In the genomic region with DNA sequence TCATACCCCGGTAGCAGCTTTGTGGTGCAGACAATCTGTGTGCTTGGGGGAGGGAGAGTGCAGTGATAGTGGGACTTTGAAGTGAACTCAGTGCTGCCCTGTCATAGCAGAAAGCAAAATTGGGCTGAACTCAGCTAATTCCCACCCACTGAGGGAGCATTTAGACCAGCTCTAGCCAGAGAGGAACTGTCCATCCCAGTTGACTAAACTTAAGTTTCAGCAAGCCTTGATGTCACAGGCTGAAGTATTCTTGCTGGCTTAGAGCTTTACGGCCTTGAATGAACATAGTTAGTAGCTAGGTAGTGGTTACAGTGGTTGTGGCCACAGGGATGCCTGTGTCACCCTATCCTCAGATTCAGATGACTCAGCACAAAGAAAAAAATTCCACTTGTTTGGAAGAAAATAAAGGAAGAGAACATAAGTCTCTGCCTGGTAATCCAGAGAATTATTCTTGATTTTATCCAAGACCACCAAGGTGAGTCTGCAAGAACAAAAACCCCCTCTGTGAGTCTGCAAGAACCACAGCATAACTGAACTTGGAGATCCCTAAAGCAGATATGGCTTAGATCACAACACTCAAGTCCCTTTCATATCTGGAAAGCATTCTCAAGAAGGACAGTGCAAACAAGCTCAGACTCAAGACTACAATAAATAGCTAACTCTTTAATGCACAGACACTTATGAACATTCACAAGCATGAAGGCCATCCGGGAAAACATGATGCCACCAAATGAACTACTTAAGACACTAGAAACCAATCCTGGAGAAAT, we compare ENCODE assay signal across 12 cellular contexts. TPM values are rescaled to one million over a fixed set of nuclear protein-coding genes. Genes with fewer than 3 reads are reported as not detected.
DNase-seq lines count a peak whose midpoint lies in the region; ATAC-seq, FAIRE-seq and TF ChIP-seq lines count a peak whose summit lies in the region.
"Had no signal": no experiment of that assay in that cellular context is flagged by ENCODE, and none has a peak within 500 bp of the region (broad histone marks: within the 10 kb centered on the region; RNA-seq: fewer than 3 reads in every experiment).

No MANE protein-coding gene starts in this region.

- H3K4me3 ChIP-seq in astrocyte (ENCODE audit: insufficient read depth, low read depth, low read length) = no peak overlapping the region
- H3K4me3 ChIP-seq in thyroid gland (replicated peaks in 1 of 3) = no peak overlapping the region

- peaks cover 9% of the 10 kb centered on the region for H3K4me1 Mint-ChIP-seq in astrocyte (ENCODE audit: low read depth, unreplicated experiment)
- H3K4me1 Mint-ChIP-seq in activated CD4-positive, alpha-beta T cell treated with anti-CD3 and anti-CD28 coated beads, Interleukin-2, amount 10 ng/mL, durations not matched to agents 7 days and 5 days = no peaks in the 10 kb centered on the region
- H3K4me1 Mint-ChIP-seq: activated CD4-positive, alpha-beta memory T cell treated with anti-CD3 and anti-CD28 coated beads, Interleukin-2, amount 10 ng/mL, durations not matched to agents 7 days and 5 days; naive thymus-derived CD8-positive, alpha-beta T cell; T-helper 17 cell had no signal

- H2AFZ ChIP-seq in astrocyte (ENCODE audit: low read depth, low read length) = peak overlapping the region; percentile 20

- H3K9me3 ChIP-seq in astrocyte (ENCODE audit: insufficient read depth, low read depth, low read length) = peaks cover 3% of the 10 kb centered on the region
- H3K9me3 ChIP-seq in thyroid gland = no peaks in the 10 kb centered on the region

- peaks cover 10% of the 10 kb centered on the region for H3K4me1 ChIP-seq in astrocyte (ENCODE audit: insufficient read depth, low read length)
- peaks cover 9 to 10% of the 10 kb centered on the region in 2 donors for H3K4me1 ChIP-seq in thyroid gland

- no peaks in the 10 kb centered on the region for H4K20me1 ChIP-seq in astrocyte (ENCODE audit: insufficient read depth, low read length)

- peak overlapping the region; percentile 29 for H3K9ac ChIP-seq in astrocyte (ENCODE audit: low read length)

- CTCF ChIA-PET in activated CD4-positive, alpha-beta T cell treated with anti-CD3 and anti-CD28 coated beads, Interleukin-2, amount 10 ng/mL, durations not matched to agents 7 days and 5 days (lab: Charles Lee) = interaction anchor here (0.6 to 1.5 kb wide), 2 partner anchors 11 to 247 kb away, joined by 3 to 4 read pairs; no protein-coding TSS in a partner anchor

- POLR2A ChIA-PET in activated CD4-positive, alpha-beta T cell treated with anti-CD3 and anti-CD28 coated beads, Interleukin-2, amount 10 ng/mL, durations not matched to agents 7 days and 5 days (lab: Charles Lee) = no interaction called here

- H3K27me3 ChIP-seq in astrocyte (ENCODE audit: insufficient read depth, low read length) (no peaks in the 10 kb centered on the region), thyroid gland (no peaks in the 10 kb centered on the region)

- FAIRE-seq in astrocyte (lab: Jason Lieb, UNC) = peak; percentile 85

- peak overlapping the region; percentile 58 for H3K27ac ChIP-seq in astrocyte (ENCODE audit: low read depth, low read length)
- peak overlapping the region in 2 of 3 donors; percentile 48 to 60 for H3K27ac ChIP-seq in thyroid gland

- no peaks in the 10 kb centered on the region for H3K36me3 Mint-ChIP-seq in astrocyte (ENCODE audit: low read depth, unreplicated experiment)
- H3K36me3 Mint-ChIP-seq in activated CD4-positive, alpha-beta T cell treated with anti-CD3 and anti-CD28 coated beads, Interleukin-2, amount 10 ng/mL, durations not matched to agents 7 days and 5 days (ENCODE audit: low read depth) = no peaks in the 10 kb centered on the region
- H3K36me3 Mint-ChIP-seq: activated naive CD8-positive, alpha-beta T cell had no signal

- no peaks in the 10 kb centered on the region for H3K79me2 ChIP-seq in astrocyte (ENCODE audit: insufficient read depth, low read length)

- no peak for TF ChIP-seq POLR2A in thyroid gland (IDR thresholded peaks at IDR 0.05)

- ATAC-seq in HG03571 (IDR thresholded peaks at IDR 0.05; ENCODE audit: unreplicated experiment) (no peak), HG03280 (IDR thresholded peaks at IDR 0.05; ENCODE audit: unreplicated experiment) (no peak)
- ATAC-seq: naive thymus-derived CD8-positive, alpha-beta T cell; T-helper 17 cell had no signal

- peak overlapping the region; percentile 50 for H3K4me3 Mint-ChIP-seq in astrocyte (ENCODE audit: unreplicated experiment)
- no peak overlapping the region for H3K4me3 Mint-ChIP-seq in activated CD4-positive, alpha-beta T cell treated with anti-CD3 and anti-CD28 coated beads, Interleukin-2, amount 10 ng/mL, durations not matched to agents 7 days and 5 days
- H3K4me3 Mint-ChIP-seq: activated CD4-positive, alpha-beta memory T cell treated with anti-CD3 and anti-CD28 coated beads, Interleukin-2, amount 10 ng/mL, durations not matched to agents 7 days and 5 days; activated naive CD8-positive, alpha-beta T cell; naive thymus-derived CD8-positive, alpha-beta T cell; T-helper 17 cell had no signal

- no peaks in the 10 kb centered on the region for H3K27me3 Mint-ChIP-seq in astrocyte (ENCODE audit: low read depth, unreplicated experiment)
- H3K27me3 Mint-ChIP-seq in activated CD4-positive, alpha-beta T cell treated with anti-CD3 and anti-CD28 coated beads, Interleukin-2, amount 10 ng/mL, durations not matched to agents 7 days and 5 days = peaks cover 6% of the 10 kb centered on the region

- WGBS in thyroid gland, 2 donors = 51 to 72% methylated on average over 3 of the region's 3 CpGs

- peak; percentile 82 for DNase-seq in H4 (ENCODE audit: low spot score)
- peak; percentile 87 for DNase-seq in astrocyte (ENCODE audit: low read depth)
- DNase-seq in kidney glomerular epithelial cell (lab: John Stamatoyannopoulos, UW) = peak; percentile 39
- no peak for DNase-seq in thyroid gland
- no peak for DNase-seq in activated CD4-positive, alpha-beta T cell treated with anti-CD3 and anti-CD28 coated beads, Interleukin-2, amount 10 ng/mL, durations not matched to agents 7 days and 5 days
- DNase-seq: activated CD4-positive, alpha-beta memory T cell treated with anti-CD3 and anti-CD28 coated beads, Interleukin-2, amount 10 ng/mL, durations not matched to agents 7 days and 5 days; naive thymus-derived CD8-positive, alpha-beta T cell; stimulated activated CD4-positive, alpha-beta T cell treated with anti-CD3 and anti-CD28 coated beads, Interleukin-12 subunit alpha, Interleukin-12 subunit beta, amount 100 ng/mL, for 4 hours; T-helper 17 cell had no signal

- H3K4me2 ChIP-seq in astrocyte (ENCODE audit: low read length) = peak overlapping the region; percentile 75

- H3K36me3 ChIP-seq in astrocyte (ENCODE audit: insufficient read depth, low read length) = no peaks in the 10 kb centered on the region
- H3K36me3 ChIP-seq in thyroid gland = no peaks in the 10 kb centered on the region

- peak overlapping the region; percentile 43 for H3K27ac Mint-ChIP-seq in astrocyte (ENCODE audit: unreplicated experiment)
- no peak overlapping the region for H3K27ac Mint-ChIP-seq in activated CD4-positive, alpha-beta T cell treated with anti-CD3 and anti-CD28 coated beads, Interleukin-2, amount 10 ng/mL, durations not matched to agents 7 days and 5 days
- H3K27ac Mint-ChIP-seq: activated CD4-positive, alpha-beta memory T cell treated with anti-CD3 and anti-CD28 coated beads, Interleukin-2, amount 10 ng/mL, durations not matched to agents 7 days and 5 days; activated naive CD8-positive, alpha-beta T cell; naive thymus-derived CD8-positive, alpha-beta T cell; T-helper 17 cell had no signal

- H3K9me3 Mint-ChIP-seq in astrocyte (ENCODE audit: unreplicated experiment) = peaks cover 3% of the 10 kb centered on the region
- H3K9me3 Mint-ChIP-seq in activated CD4-positive, alpha-beta T cell treated with anti-CD3 and anti-CD28 coated beads, Interleukin-2, amount 10 ng/mL, durations not matched to agents 7 days and 5 days = no peaks in the 10 kb centered on the region
- H3K9me3 Mint-ChIP-seq: activated CD4-positive, alpha-beta memory T cell treated with anti-CD3 and anti-CD28 coated beads, Interleukin-2, amount 10 ng/mL, durations not matched to agents 7 days and 5 days had no signal

- intact Hi-C loops in thyroid gland (cut with DNase I) = no loop called here

- TF ChIP-seq CTCF in astrocyte (IDR thresholded peaks at IDR 0.05; ENCODE audit: insufficient read depth, low read depth, low read length) (no peak), thyroid gland (IDR thresholded peaks at IDR 0.05) (no peak)

RNA-seq across cellular contexts. Expression of gene ADH7, which starts 39.4 kb away (rescaled TPM):
- not detected in 2 replicates for total RNA-seq in H4 (2014; rRNA removed; shearing (Covaris generic))
- total RNA-seq in astrocyte (not detected in 2 replicates), thyroid gland (not detected)
- not detected for total RNA-seq in activated CD4-positive, alpha-beta T cell treated with anti-CD3 and anti-CD28 coated beads, Interleukin-2, amount 10 ng/mL, durations not matched to agents 7 days and 5 days
- total RNA-seq: activated CD4-positive, alpha-beta memory T cell treated with anti-CD3 and anti-CD28 coated beads, Interleukin-2, amount 10 ng/mL, durations not matched to agents 7 days and 5 days; naive thymus-derived CD8-positive, alpha-beta T cell; T-helper 17 cell had no signal

RNA-seq across cellular contexts. Expression of gene ADH1C, which starts 43.2 kb away (rescaled TPM):
- 0.06 and 1.6 TPM in 2 replicates for total RNA-seq in H4 (2014; rRNA removed; shearing (Covaris generic))
- total RNA-seq in astrocyte (not detected in 2 replicates), thyroid gland (10 to 100 TPM in 2 of 4 donors, 1 to 10 TPM in 2; 1.6 to 18.0 (median 9.6) TPM)
- not detected for total RNA-seq in activated CD4-positive, alpha-beta T cell treated with anti-CD3 and anti-CD28 coated beads, Interleukin-2, amount 10 ng/mL, durations not matched to agents 7 days and 5 days
- total RNA-seq: activated CD4-positive, alpha-beta memory T cell treated with anti-CD3 and anti-CD28 coated beads, Interleukin-2, amount 10 ng/mL, durations not matched to agents 7 days and 5 days; naive thymus-derived CD8-positive, alpha-beta T cell; T-helper 17 cell had no signal

Comparison
In these comparisons a context has a peak if more than half of its experiments do, and no peak if none do; other contexts are left out.
1. DNase-seq: peak in H4 (single experiment), astrocyte (single experiment) and kidney glomerular epithelial cell (single experiment); none in thyroid gland (0 of 2) and activated CD4-positive, alpha-beta T cell treated with anti-CD3 and anti-CD28 coated beads, Interleukin-2, amount 10 ng/mL, durations not matched to agents 7 days and 5 days (single experiment).